In the genomic region with DNA sequence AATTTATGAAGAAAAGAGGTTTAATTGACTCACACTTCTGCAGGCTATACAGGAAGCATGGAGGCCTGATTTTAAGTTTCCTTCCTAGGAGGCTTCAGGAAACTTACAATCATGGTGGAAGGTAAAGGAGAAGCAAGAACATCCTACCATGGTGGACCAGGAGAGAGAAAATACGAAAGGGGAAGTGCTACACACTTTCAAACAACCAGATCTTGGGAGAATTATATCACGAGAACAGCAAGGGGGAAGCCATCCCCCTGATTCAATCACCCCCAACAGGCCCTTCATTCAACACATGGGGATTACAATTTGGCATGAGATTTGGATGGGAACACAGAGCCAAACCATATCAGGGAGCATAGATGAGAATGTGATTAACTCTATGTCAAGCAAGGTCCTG, we compare ENCODE assay signal across 9 cellular contexts.
"Had no signal": no experiment of that assay in that cellular context is flagged by ENCODE, and none has a peak within 500 bp of the region (broad histone marks: within the 10 kb centered on the region; RNA-seq: fewer than 3 reads in every experiment).

No MANE protein-coding gene starts in this region.

- H3K9me3 Mint-ChIP-seq: GM23338, H9 had no signal

- FAIRE-seq: H1, H54, HTR-8/SVneo had no signal

- H3K4me3 ChIP-seq: GM23338 had no signal

- ATAC-seq: GM23338 had no signal

- H2AFZ ChIP-seq: GM23338 had no signal

- H3K4me2 ChIP-seq: GM23338, KMS-11 had no signal

- H3K4me3 Mint-ChIP-seq: GM23338, H9 had no signal

- H3K27ac Mint-ChIP-seq: GM23338, H9 had no signal

- H3K27ac ChIP-seq: KMS-11 had no signal

- H3K9ac ChIP-seq: KMS-11 had no signal

- DNase-seq: H9, HCEC 1CT, IMR-90, KBM-7 had no signal
